In the genomic region with DNA sequence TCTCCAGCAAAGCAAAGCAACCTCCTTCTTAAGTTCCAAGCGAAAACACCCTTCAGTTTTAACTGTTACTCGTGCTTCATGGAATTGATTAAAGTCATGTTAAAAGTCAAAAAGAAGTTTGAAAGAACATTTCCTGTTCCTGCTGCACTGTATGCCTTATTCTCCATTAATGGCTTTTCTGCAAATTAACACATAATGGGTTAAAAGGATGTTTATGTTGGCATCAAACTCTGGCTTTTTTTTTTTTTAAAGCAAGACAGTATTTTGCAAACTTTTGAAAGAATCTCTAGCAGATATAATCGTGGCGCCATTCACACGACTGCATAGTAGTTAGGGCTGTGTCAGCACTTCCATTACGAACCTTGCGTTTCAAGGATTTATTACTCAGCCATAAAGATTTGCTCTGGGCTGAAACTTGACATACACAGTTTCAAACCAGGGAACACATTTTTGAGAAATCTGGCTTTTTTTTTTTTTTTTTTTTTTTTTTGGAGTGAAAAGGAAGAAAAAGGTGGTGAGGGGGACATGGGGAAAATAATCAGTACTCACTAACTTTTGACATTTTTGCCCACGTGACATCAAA, we compare ENCODE assay signal across 22 cellular contexts.
"Had no signal": no experiment of that assay in that cellular context is flagged by ENCODE, and none has a peak within 500 bp of the region (broad histone marks: within the 10 kb centered on the region; RNA-seq: fewer than 3 reads in every experiment).

No MANE protein-coding gene starts in this region.

- DNase-seq: activated CD4-positive, alpha-beta T cell treated with anti-CD3 and anti-CD28 coated beads for 36 hours; activated CD4-positive, CD25-positive, alpha-beta regulatory T cell; activated CD8-positive, alpha-beta memory T cell treated with anti-CD3 and anti-CD28 coated beads, Interleukin-2, amount 10 ng/mL, durations not matched to agents 7 days and 5 days; activated CD8-positive, alpha-beta T cell treated with anti-CD3 and anti-CD28 coated beads, Interleukin-2, amount 10 ng/mL, durations not matched to agents 7 days and 5 days; activated naive CD4-positive, alpha-beta T cell treated with Interleukin-2 at 50 U/mL for 16 hours; activated naive CD8-positive, alpha-beta T cell treated with anti-CD3 and anti-CD28 coated beads for 36 hours; activated T-cell treated with anti-CD3 and anti-CD28 coated beads, Interleukin-2, amount 50 U/mL, for 48 hours; cerebellar nuclear complex; cortex of kidney; effector memory CD8-positive, alpha-beta T cell; islet precursor cell; midbrain; naive thymus-derived CD4-positive, alpha-beta T cell; nucleus accumbens; pancreas; psoas muscle; stimulated activated CD4-positive, alpha-beta T cell treated with anti-CD3 and anti-CD28 coated beads, Interleukin-2, amount 100 ng/mL, for 48 hours; stimulated activated naive CD4-positive, alpha-beta T cell treated with Interleukin-2 at 50 U/mL for 16 hours had no signal

- H3K4me1 ChIP-seq: esophagus muscularis mucosa, pancreas, psoas muscle had no signal

- H3K27me3 ChIP-seq: ascending aorta, cardiac muscle cell, esophagus muscularis mucosa, pancreas, tibial nerve had no signal

- H3K36me3 ChIP-seq: ascending aorta, cardiac muscle cell, esophagus muscularis mucosa, pancreas, tibial nerve had no signal

- H3K9me3 ChIP-seq: ascending aorta, esophagus muscularis mucosa, pancreas, psoas muscle, tibial nerve had no signal

- ATAC-seq: activated CD4-positive, alpha-beta T cell treated with anti-CD3 and anti-CD28 coated beads for 36 hours; activated CD8-positive, alpha-beta memory T cell treated with anti-CD3 and anti-CD28 coated beads, Interleukin-2, amount 10 ng/mL, durations not matched to agents 7 days and 5 days; activated CD8-positive, alpha-beta T cell treated with anti-CD3 and anti-CD28 coated beads, Interleukin-2, amount 10 ng/mL, durations not matched to agents 7 days and 5 days; effector memory CD8-positive, alpha-beta T cell; naive thymus-derived CD4-positive, alpha-beta T cell; pancreas; psoas muscle had no signal

- H3K27ac ChIP-seq: ascending aorta, cardiac muscle cell, esophagus muscularis mucosa, pancreas, psoas muscle, tibial nerve had no signal

- H3K4me3 ChIP-seq: ascending aorta, cardiac muscle cell, esophagus muscularis mucosa, pancreas, psoas muscle, tibial nerve had no signal
